Comparison of ENCODE assay signal across 1 cellular context in the genomic region with DNA sequence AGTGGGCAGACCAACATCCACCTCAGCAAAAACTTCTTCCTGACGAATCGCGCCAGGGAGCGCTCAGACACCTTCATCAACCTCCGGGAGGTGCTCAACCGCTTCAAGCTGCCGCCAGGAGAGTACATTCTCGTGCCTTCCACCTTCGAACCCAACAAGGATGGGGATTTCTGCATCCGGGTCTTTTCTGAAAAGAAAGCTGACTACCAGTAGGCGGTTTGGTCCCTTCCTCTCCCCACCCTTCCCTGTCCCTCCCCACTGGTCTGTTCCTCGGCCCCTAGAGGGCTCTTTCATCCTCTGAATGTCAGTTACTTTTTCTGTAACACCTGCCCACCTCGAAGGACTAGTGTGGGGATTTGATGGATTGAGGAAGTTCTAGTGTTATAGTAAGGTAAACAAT.
TF ChIP-seq lines count a peak whose summit lies in the region.

No MANE protein-coding gene starts in this region.

TF ChIP-seq in GM23338, 12 proteins besides CTCF, POLR2A, EP300 and RAD21:
- no peak for TF ChIP-seq STAT1 (IDR thresholded peaks at IDR 0.05; ENCODE audit: unreplicated experiment)
